9 cellular contexts compared by ENCODE assay signal in genomic region chr12:13171921-13172859, GRCh38. TPM values are rescaled to one million over a fixed set of nuclear protein-coding genes. Genes with fewer than 3 reads are reported as not detected.
DNase-seq lines count a peak whose midpoint lies in the region; ATAC-seq, FAIRE-seq and TF ChIP-seq lines count a peak whose summit lies in the region.
"Had no signal": no experiment of that assay in that cellular context is flagged by ENCODE, and none has a peak within 500 bp of the region (broad histone marks: within the 10 kb centered on the region; RNA-seq: fewer than 3 reads in every experiment).

No MANE protein-coding gene starts in this region.

- peaks cover 41% of the 10 kb centered on the region for H3K4me1 Mint-ChIP-seq in Caco-2 (ENCODE audit: low read depth, unreplicated experiment)

- H3K27me3 ChIP-seq in Caco-2 (replicated peaks; ENCODE audit: control insufficient read depth, insufficient read depth, low read length) (no peaks in the 10 kb centered on the region), HCT116 (ENCODE audit: insufficient read depth, low read length) (no peaks in the 10 kb centered on the region), K562 (ENCODE audit: control insufficient read depth in 2 of 2, insufficient read depth in 2 of 2, low read length in 2 of 2) (no peaks in the 10 kb centered on the region; a peak in 1 of 5 replicates), testis (no peaks in the 10 kb centered on the region)

- H3K27ac ChIP-seq in HCT116 (ENCODE audit: low read depth, low read length) (peak overlapping the region; percentile 76), K562 (ENCODE audit: extremely low read depth, low read depth, low read length) (no peak overlapping the region), mesodermal cell (ENCODE audit: low read depth, low read length, severe bottlenecking) (peak overlapping the region; percentile 79), testis (no peak overlapping the region)

- DNase-seq in Caco-2 = peak; percentile 75 to 91
- no peak for DNase-seq in HCT116 (ENCODE audit: low read depth, low spot score)
- DNase-seq in K562 (ENCODE audit: extremely low read depth in 1 of 4, low spot score in 3 of 4) = no peak
- no peak for DNase-seq in testis
- no peak for DNase-seq in activated CD8-positive, alpha-beta memory T cell treated with anti-CD3 and anti-CD28 coated beads, Interleukin-2, amount 50 U/mL, for 4 hours

- H3K4me1 ChIP-seq in Caco-2 (peaks cover 35% of the 10 kb centered on the region), HCT116 (ENCODE audit: control insufficient read depth in 1 of 2, insufficient read depth in 2 of 2, low read length in 2 of 2) (peaks cover 58 to 94% of the 10 kb centered on the region in 2 experiments), K562 (replicated peaks in 1 of 2; ENCODE audit: control insufficient read depth in 2 of 2, insufficient read depth in 2 of 2, low read length in 2 of 2) (no peaks in the 10 kb centered on the region), mesodermal cell (ENCODE audit: control insufficient read depth, insufficient read depth, low read length, poor library complexity, severe bottlenecking) (peaks cover 53% of the 10 kb centered on the region), testis (no peaks in the 10 kb centered on the region)

- H3K4me3 ChIP-seq in Caco-2 (ENCODE audit: low read depth, low read length) (no peak overlapping the region), HCT116 (replicated peaks in 1 of 2; ENCODE audit: low read depth in 1 of 2, low read length in 2 of 2) (peak overlapping the region in 1 of 2 experiments; percentile 18; a peak in 1 of 4 replicates), K562 (no peak overlapping the region), mesodermal cell (ENCODE audit: extremely low read depth, insufficient read depth, low read length, poor library complexity, severe bottlenecking) (no peak overlapping the region), testis (no peak overlapping the region)

- H4K20me1 ChIP-seq in HCT116 (ENCODE audit: insufficient read depth) (no peaks in the 10 kb centered on the region), K562 (replicated peaks; ENCODE audit: control insufficient read depth, insufficient read depth, low read length) (no peaks in the 10 kb centered on the region)

- RAD21 ChIA-PET in HCT116 (lab: Charles Lee; ENCODE audit: low non-redundant PET in 1 of 2, low total read pairs in 2 of 2, uncharacterized antibody in 2 of 2, unreplicated experiment in 2 of 2) = no interaction called here

- peak overlapping the region; percentile 43 for H3K27ac Mint-ChIP-seq in Caco-2 (ENCODE audit: unreplicated experiment)
- H3K27ac Mint-ChIP-seq: T-helper 2 cell treated with Interferon-gamma antibody and Interleukin-4, amounts not matched to agents 5 μg/mL and 100 μg/mL, for 36 hours had no signal

- TF ChIP-seq POLR2A in HCT116 (IDR thresholded peaks at IDR 0.05; ENCODE audit: borderline replicate concordance, extremely low read depth, insufficient read depth, insufficient read length) (no peak), K562 (conservative IDR thresholded peaks at IDR 0.05) (no peak), testis (IDR thresholded peaks at IDR 0.05) (no peak)

- ATAC-seq in HCT116 (peak; percentile 62), K562 (no peak), HG03095 (IDR thresholded peaks at IDR 0.05; ENCODE audit: unreplicated experiment) (no peak), GM19324 (IDR thresholded peaks at IDR 0.05; ENCODE audit: low FRiP score, unreplicated experiment) (no peak)

- H3K4me3 Mint-ChIP-seq in Caco-2 (ENCODE audit: unreplicated experiment) = no peak overlapping the region
- H3K4me3 Mint-ChIP-seq: T-helper 2 cell treated with Interferon-gamma antibody and Interleukin-4, amounts not matched to agents 5 μg/mL and 100 μg/mL, for 36 hours had no signal

- FAIRE-seq in K562 (lab: Jason Lieb, UNC) = no peak

- CTCF ChIA-PET in Caco-2 (lab: Charles Lee) (interaction anchor here (0.6 kb wide), 1 partner anchor 37 kb away, joined by 3 read pairs; no protein-coding TSS in a partner anchor), HCT116 (lab: Charles Lee) (interaction anchor here (0.7 kb wide), 1 partner anchor 24 kb away, joined by 3 read pairs; the partner anchor contains the start of gene EMP1), K562 (lab: Yijun Ruan, JAX; ENCODE audit: low intra/inter-chr PET ratio) (no interaction called here)

- H3K36me3 ChIP-seq in Caco-2 (ENCODE audit: control insufficient read depth, insufficient read depth, low read length) = no peaks in the 10 kb centered on the region
- no peaks in the 10 kb centered on the region for H3K36me3 ChIP-seq in HCT116 (ENCODE audit: control insufficient read depth in 1 of 2, insufficient read depth in 2 of 2, low read length in 2 of 2)
- H3K36me3 ChIP-seq in K562 (ENCODE audit: control insufficient read depth, insufficient read depth, low read length) = no peaks in the 10 kb centered on the region
- H3K36me3 ChIP-seq in mesodermal cell (ENCODE audit: control insufficient read depth, insufficient read depth, low read length) = no peaks in the 10 kb centered on the region
- no peaks in the 10 kb centered on the region for H3K36me3 ChIP-seq in testis (ENCODE audit: low read depth, missing control alignments)

- H3K9me3 ChIP-seq in Caco-2 (no peaks in the 10 kb centered on the region; the same call in 1 of the 2 replicates), HCT116 (ENCODE audit: control insufficient read depth in 1 of 2, insufficient read depth in 1 of 2, low read depth in 1 of 2, low read length in 2 of 2) (no peaks in the 10 kb centered on the region), K562 (replicated peaks; ENCODE audit: control insufficient read depth, insufficient read depth, low read depth, low read length) (no peaks in the 10 kb centered on the region), mesodermal cell (ENCODE audit: control insufficient read depth, low read length) (peaks cover 4% of the 10 kb centered on the region), testis (no peaks in the 10 kb centered on the region)

- H3K9me3 Mint-ChIP-seq in Caco-2 (ENCODE audit: unreplicated experiment) = no peaks in the 10 kb centered on the region

- H3K79me2 ChIP-seq in HCT116 (ENCODE audit: insufficient read depth, low read length) (no peaks in the 10 kb centered on the region), K562 (ENCODE audit: control insufficient read depth, insufficient read depth, low read length) (no peaks in the 10 kb centered on the region)

- H3K9me2 ChIP-seq in HCT116 (ENCODE audit: insufficient read depth) = no peaks in the 10 kb centered on the region

- BruUV-seq in Caco-2 (replicated peaks; lab: Mats Ljungman, UMichigan) (no TSS peak), HCT116 (replicated peaks; lab: Mats Ljungman, UMichigan) (no TSS peak), K562 (replicated peaks; lab: Mats Ljungman, UMichigan) (no TSS peak)

- in situ Hi-C loops in K562 (cut with MboI) = no loop called here

- H3K36me3 Mint-ChIP-seq in Caco-2 (ENCODE audit: insufficient read depth, unreplicated experiment) = no peaks in the 10 kb centered on the region

- no peak for TF ChIP-seq RAD21 in HCT116 (IDR thresholded peaks at IDR 0.05; ENCODE audit: low read depth)
- no peak for TF ChIP-seq RAD21 in K562 (CRISPR knock-in tag; conservative IDR thresholded peaks at IDR 0.05 in 1 of 2, IDR thresholded peaks at IDR 0.05 in 1 of 2)

- 0% methylated on average over 11 of the region's 14 CpGs for WGBS in K562 (ENCODE audit: insufficient coverage, low coverage, missing lambda C conversion rate)
- WGBS in mesodermal cell (ENCODE audit: insufficient coverage in 2 of 2), 2 experiments = 62 to 76% methylated on average over 5 to 12 of the region's 14 CpGs
- 85 to 91% methylated on average over 13 to 14 of the region's 14 CpGs for WGBS in testis, 2 donors

- no peak for TF ChIP-seq EP300 in K562 (IDR thresholded peaks at IDR 0.05; ENCODE audit: low read length)

- no peaks in the 10 kb centered on the region for H3K9me1 ChIP-seq in K562 (ENCODE audit: control insufficient read depth, insufficient read depth, low read length)

- peak overlapping the region; percentile 62 for H3K4me2 ChIP-seq in HCT116 (ENCODE audit: low read length)
- no peak overlapping the region for H3K4me2 ChIP-seq in K562 (ENCODE audit: insufficient read depth, low read length)

- H2AFZ ChIP-seq in HCT116 (ENCODE audit: low read depth, low read length, poor library complexity, severe bottlenecking) = no peak overlapping the region
- no peak overlapping the region for H2AFZ ChIP-seq in K562 (ENCODE audit: low read depth, low read length)

- no peaks in the 10 kb centered on the region for H3K27me3 Mint-ChIP-seq in Caco-2 (ENCODE audit: insufficient read depth, unreplicated experiment)

- intact Hi-C loops in Caco-2 (cut with micrococcal nuclease; ENCODE audit: unreplicated experiment) = loop anchor here (2.0 kb wide), 2 partner anchors 23 to 25 kb away; partner anchors contain the start of gene EMP1
- intact Hi-C loops in HCT116 (cut with micrococcal nuclease) = no loop called here
- intact Hi-C loops in K562 (cut with micrococcal nuclease) = no loop called here
- intact Hi-C loops in testis (cut with DNase I; ENCODE audit: low total_unique reads) = no loop called here

- H3K9ac ChIP-seq in HCT116 (ENCODE audit: low read length) (peak overlapping the region; percentile 60), K562 (ENCODE audit: insufficient read depth in 1 of 2, low read depth in 2 of 2, low read length in 2 of 2) (no peak overlapping the region)

- POLR2A ChIA-PET in Caco-2 (lab: Charles Lee) (interaction anchor here (0.6 kb wide), 1 partner anchor 24 kb away, joined by 3 read pairs; no protein-coding TSS in a partner anchor), HCT116 (lab: Charles Lee) (no interaction called here), K562 (lab: Yijun Ruan, JAX) (no interaction called here)

- no peak for TF ChIP-seq CTCF in Caco-2 (IDR thresholded peaks at IDR 0.05; ENCODE audit: insufficient read depth in 1 of 2, low read depth in 1 of 2, low read length in 1 of 2, severe bottlenecking in 1 of 2, unreplicated experiment in 1 of 2)
- TF ChIP-seq CTCF in HCT116 (IDR thresholded peaks at IDR 0.05 in 2 of 3, conservative IDR thresholded peaks at IDR 0.05 in 1 of 3; ENCODE audit: borderline replicate concordance in 1 of 3, insufficient read depth in 1 of 3, low read depth in 2 of 3, low read length in 2 of 3) = no peak
- TF ChIP-seq CTCF in K562 (IDR thresholded peaks at IDR 0.05 in 2 of 3, conservative IDR thresholded peaks at IDR 0.05 in 1 of 3; ENCODE audit: insufficient read depth in 2 of 3, low read depth in 1 of 3, low read length in 3 of 3) = no peak
- no peak for TF ChIP-seq CTCF in testis (IDR thresholded peaks at IDR 0.05)

RNA-seq across cellular contexts. Expression of gene EMP1, which starts 24.3 kb away (rescaled TPM):
- 6.6 and 10.2 TPM in 2 replicates for total RNA-seq in Caco-2 (2022)
- 110 TPM for total RNA-seq in HCT116 (2021; ENCODE audit: unreplicated experiment)
- 170 and 244 TPM in 2 replicates for polyA plus RNA-seq in HCT116 (2012)
- total RNA-seq in K562 (2011; cell fraction: chromatin; rRNA removed; ENCODE audit: low replicate concordance) = not detected in 2 replicates
- 0.17 TPM in 1 of 2 replicates, not detected in the other for total RNA-seq in K562 (2011; cell fraction: nucleolus; rRNA removed)
- total RNA-seq in K562 (2011; cell fraction: nucleoplasm; rRNA removed) = not detected in 2 replicates
- not detected in 2 replicates for total RNA-seq in K562 (2014; rRNA removed)
- not detected in 2 replicates for total RNA-seq in K562 (2014; rRNA removed; fragmentation: Illumina TruSeq; extraction: Trizol)
- total RNA-seq in K562 (2015; rRNA removed; fragmentation: Illumina TruSeq; extraction: Trizol) = not detected in 2 replicates
- total RNA-seq in K562 (2021) = 0.47 and 0.60 TPM in 2 replicates
- polyA plus RNA-seq in K562 (2011; rRNA removed) = 0.10 and 0.12 TPM in 2 replicates
- 0.18 TPM in 1 of 2 replicates, not detected in the other for polyA plus RNA-seq in K562 (2011; cell fraction: cytosol; rRNA removed)
- polyA plus RNA-seq in K562 (2011; cell fraction: nucleus; rRNA removed) = 0.20 and 0.31 TPM in 2 replicates
- 0.24 TPM in 1 of 2 replicates, not detected in the other for polyA plus RNA-seq in K562 (2012)
- not detected in 2 replicates for polyA plus RNA-seq in K562 (2014; fragmentation: Illumina TruSeq; extraction: Trizol)
- polyA plus RNA-seq in K562 (2014; fragmentation: Nextera tagmentation; extraction: Ambion mirVana) = not detected
- 0.03 TPM in 1 of 2 replicates, not detected in the other for polyA plus RNA-seq in K562 (2014; rRNA removed)
- 0.54 TPM in 1 of 2 replicates, not detected in the other for polyA minus RNA-seq in K562 (2011; rRNA and poly(A)+ RNA removed)
- polyA minus RNA-seq in K562 (2011; cell fraction: cytosol; rRNA and poly(A)+ RNA removed) = not detected in 2 replicates
- 0.11 and 0.27 TPM in 2 replicates for polyA minus RNA-seq in K562 (2011; cell fraction: nucleus; rRNA and poly(A)+ RNA removed)
- polyA plus RNA-seq in mesodermal cell (2013, experiment 1 of 2) = 257 TPM
- 183 TPM for polyA plus RNA-seq in mesodermal cell (2013, experiment 2 of 2)
- 10 to 100 TPM; 14.1 to 29.2 TPM for total RNA-seq in testis
- polyA plus RNA-seq in testis (ENCODE audit: insufficient read depth, low read depth, low replicate concordance) = 59.4 TPM

Comparison
In these comparisons a context has a peak if more than half of its experiments do, and no peak if none do; other contexts are left out.
1. DNase-seq: peak in Caco-2 (2 of 2); none in HCT116 (single experiment), K562 (0 of 4), testis (single experiment) and activated CD8-positive, alpha-beta memory T cell treated with anti-CD3 and anti-CD28 coated beads, Interleukin-2, amount 50 U/mL, for 4 hours (single experiment).
2. H3K27ac ChIP-seq: peak in HCT116 (single experiment) and mesodermal cell (single experiment); none in K562 (single experiment) and testis (0 of 2).